In genomic region chr15:52565417-52566358, GRCh38 we compare ENCODE assay signal across 1 cellular context.
TF ChIP-seq lines count a peak whose summit lies in the region.
"Not testable (repeated sequence)": the region's sequence is repeated elsewhere in the genome, so short reads cannot be mapped to it uniquely, and the experiment has no call there.

No MANE protein-coding gene starts in this region.

TF ChIP-seq in K562, 482 proteins besides CTCF, POLR2A, EP300 and RAD21 (continued from another document):
- 0 out of 2 replicates have a peak, but pooled peaks have one; percentile 14 for TF ChIP-seq HMBOX1 (IDR thresholded peaks at IDR 0.05)
- 0 out of 2 replicates have a peak, but pooled peaks have one; percentile 6 for TF ChIP-seq NFE2 (IDR thresholded peaks at IDR 0.05; ENCODE audit: low read depth)
- not testable (repeated sequence) for TF ChIP-seq ATF1 (CRISPR knock-in tag; IDR thresholded peaks at IDR 0.05); FOXM1 (CRISPR knock-in tag; IDR thresholded peaks at IDR 0.05; ENCODE audit: low read depth); ATF3 (CRISPR knock-in tag; conservative IDR thresholded peaks at IDR 0.05); JUN (CRISPR knock-in tag; IDR thresholded peaks at IDR 0.05; ENCODE audit: borderline replicate concordance); MYC (CRISPR knock-in tag; IDR thresholded peaks at IDR 0.05; ENCODE audit: borderline replicate concordance, low read depth)
- peak; percentile 57 for TF ChIP-seq ATF1 (tag; IDR thresholded peaks at IDR 0.05)
- peak; percentile 81 for TF ChIP-seq L3MBTL2 (IDR thresholded peaks at IDR 0.05)
- TF ChIP-seq SOX6 (IDR thresholded peaks at IDR 0.05): peak; percentile 44; the same call in 1 of the 2 replicates
- peak; percentile 32; the same call in 1 of the 2 replicates for TF ChIP-seq SMARCA4 (IDR thresholded peaks at IDR 0.05)
- TF ChIP-seq FOXK2 (conservative IDR thresholded peaks at IDR 0.05 in 1 of 2, IDR thresholded peaks at IDR 0.05 in 1 of 2; ENCODE audit: low read depth in 2 of 2): peak in 1 of 2 experiments; percentile 77; a peak in 1 of 4 replicates
- peak; percentile 86 for TF ChIP-seq JUND (IDR thresholded peaks at IDR 0.05; ENCODE audit: borderline replicate concordance, low read depth, low read length)
- peak; percentile 91 for TF ChIP-seq JUND (tag; IDR thresholded peaks at IDR 0.05; ENCODE audit: borderline replicate concordance, low read depth, low read length)
- peak; percentile 75 to 77 for TF ChIP-seq MNT (conservative IDR thresholded peaks at IDR 0.05)
- peak in 1 of 2 experiments; percentile 15 for TF ChIP-seq E2F6 (IDR thresholded peaks at IDR 0.05; ENCODE audit: borderline replicate concordance in 1 of 2, extremely low read depth in 1 of 2, insufficient read depth in 1 of 2, insufficient read length in 1 of 2, low read depth in 1 of 2, low read length in 1 of 2, poor library complexity in 1 of 2, severe bottlenecking in 1 of 2)
- TF ChIP-seq CREM (IDR thresholded peaks at IDR 0.05; ENCODE audit: low read depth): peak; percentile 70
- TF ChIP-seq FOXM1 (IDR thresholded peaks at IDR 0.05; ENCODE audit: low read depth): peak; percentile 62
- TF ChIP-seq ATF3 (IDR thresholded peaks at IDR 0.05): peak; percentile 75
- TF ChIP-seq ADNP (tag; IDR thresholded peaks at IDR 0.05): peak; percentile 12; the same call in 1 of the 2 replicates
- peak; percentile 60 for TF ChIP-seq EP400 (IDR thresholded peaks at IDR 0.05)
- TF ChIP-seq MGA (IDR thresholded peaks at IDR 0.05): peak; percentile 78
- peak; percentile 64; the same call in 1 of the 2 replicates for TF ChIP-seq ZNF592 (IDR thresholded peaks at IDR 0.05)
- TF ChIP-seq GTF2E2 (tag; IDR thresholded peaks at IDR 0.05): 0 out of 2 replicates have a peak, but pooled peaks have one; percentile 17
- peak; percentile 52; the same call in 1 of the 2 replicates for TF ChIP-seq JUN (IDR thresholded peaks at IDR 0.05; ENCODE audit: borderline replicate concordance, low read depth, low read length)
- TF ChIP-seq ZBTB33 (CRISPR knock-in tag; IDR thresholded peaks at IDR 0.05): peak; percentile 52; the same call in 1 of the 2 replicates
- TF ChIP-seq MYC (IDR thresholded peaks at IDR 0.05; ENCODE audit: low read depth, low read length): peak; percentile 85
- TF ChIP-seq ATF7 (IDR thresholded peaks at IDR 0.05): peak; percentile 97
- peak; percentile 36; the same call in 1 of the 2 replicates for TF ChIP-seq ARID1B (IDR thresholded peaks at IDR 0.05)
- peak; percentile 79 for TF ChIP-seq SNIP1 (IDR thresholded peaks at IDR 0.05; ENCODE audit: low read depth)
- 0 out of 2 replicates have a peak, but pooled peaks have one; percentile 22 for TF ChIP-seq SMARCC2 (IDR thresholded peaks at IDR 0.05; ENCODE audit: low read depth)
